ENCODE assay signal across 8 cellular contexts in the genomic region with DNA sequence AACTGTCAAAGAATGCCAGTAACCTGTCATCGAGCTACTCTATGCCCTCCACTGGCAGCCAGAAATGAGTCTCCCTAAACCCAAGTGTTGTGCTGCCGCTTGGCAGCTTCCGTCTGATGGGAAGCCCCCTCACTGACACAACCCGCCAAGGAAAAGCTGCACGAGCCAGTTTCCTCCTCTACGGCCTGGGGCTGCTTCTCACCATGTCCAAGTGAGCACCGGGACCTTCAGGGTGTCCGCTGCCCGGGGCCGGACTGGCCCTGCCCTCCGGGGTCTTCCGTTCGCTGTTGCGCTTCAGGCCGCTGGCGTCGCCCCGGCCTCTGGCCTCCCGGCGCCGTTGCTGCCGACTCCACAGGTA. TPM values are rescaled to one million over a fixed set of nuclear protein-coding genes. Genes with fewer than 3 reads are reported as not detected.
DNase-seq lines count a peak whose midpoint lies in the region; ATAC-seq and TF ChIP-seq lines count a peak whose summit lies in the region.

No MANE protein-coding gene starts in this region.

- ATAC-seq in GM19328 (IDR thresholded peaks at IDR 0.05; ENCODE audit: unreplicated experiment) (peak; percentile 1), HG03439 (IDR thresholded peaks at IDR 0.05; ENCODE audit: unreplicated experiment) (peak; percentile 13), WTC11 (no peak)

- H3K27ac Mint-ChIP-seq in WTC11: peak overlapping the region; percentile 28; the same call in 1 of the 2 replicates

- CTCF ChIA-PET in WTC11 (lab: Charles Lee): no interaction called here

- TF ChIP-seq EP300 in stomach (IDR thresholded peaks at IDR 0.05): no peak

- peak overlapping the region; percentile 77 to 91 for H3K9ac ChIP-seq in duodenal mucosa (ENCODE audit: low read depth in 1 of 2, low read length in 2 of 2)

- H3K27me3 ChIP-seq in duodenal mucosa (ENCODE audit: control insufficient read depth in 1 of 2, insufficient read depth in 2 of 2, low read length in 2 of 2) (no peaks in the 10 kb centered on the region), mononuclear cell (ENCODE audit: insufficient read depth, low read length) (no peaks in the 10 kb centered on the region), stomach (no peaks in the 10 kb centered on the region)

- no peak for TF ChIP-seq POLR2A in stomach (IDR thresholded peaks at IDR 0.05)

- DNase-seq in AG09309 (ENCODE audit: low read depth) (no peak), WTC11 (ENCODE audit: low spot score) (peak; percentile 19), stomach (no peak), AG20443 (ENCODE audit: low spot score) (no peak)

- no peak for TF ChIP-seq CTCF in AG09309 (IDR thresholded peaks at IDR 0.05; ENCODE audit: control insufficient read depth, insufficient read depth, low read depth, low read length, missing control alignments)
- TF ChIP-seq CTCF in WTC11 (IDR thresholded peaks at IDR 0.05): no peak
- TF ChIP-seq CTCF in stomach (IDR thresholded peaks at IDR 0.05): no peak

- H3K36me3 Mint-ChIP-seq in WTC11: peaks cover 6% of the 10 kb centered on the region; the same call in 1 of the 2 replicates

- H3K27ac ChIP-seq in duodenal mucosa (ENCODE audit: low read depth, low read length) (peak overlapping the region; percentile 82), stomach (peak overlapping the region; percentile 90 to 95 (median 92))

- peak overlapping the region; percentile 94 for H3K4me3 Mint-ChIP-seq in WTC11

- H3K9me3 ChIP-seq in duodenal mucosa (ENCODE audit: control insufficient read depth in 1 of 2, low read length in 2 of 2) (no peaks in the 10 kb centered on the region), mononuclear cell (ENCODE audit: low read depth, low read length) (no peaks in the 10 kb centered on the region), stomach (no peaks in the 10 kb centered on the region)

- no peaks in the 10 kb centered on the region for H3K9me3 Mint-ChIP-seq in WTC11

- intact Hi-C loops in stomach (cut with DNase I; ENCODE audit: low total_unique reads): no loop called here

- H3K4me3 ChIP-seq in AG09309 (ENCODE audit: control insufficient read depth, low read depth, low read length) (peak overlapping the region; percentile 92), duodenal mucosa (ENCODE audit: low read depth in 1 of 2, low read length in 2 of 2) (peak overlapping the region; percentile 89 to 98), mononuclear cell (ENCODE audit: low read length) (peak overlapping the region; percentile 75), stomach (peak overlapping the region; percentile 85 to 97 (median 95))

- H3K27me3 Mint-ChIP-seq in WTC11 (ENCODE audit: low read depth): no peaks in the 10 kb centered on the region

- H3K36me3 ChIP-seq in duodenal mucosa (ENCODE audit: control insufficient read depth in 1 of 2, insufficient read depth in 2 of 2, low read length in 2 of 2) (no peaks in the 10 kb centered on the region), stomach (no peaks in the 10 kb centered on the region)

- 0 to 2% (median 0%) methylated on average over 12 to 22 of the region's 22 CpGs for WGBS in stomach, 5 donors

- peaks cover 36% of the 10 kb centered on the region for H3K4me1 Mint-ChIP-seq in WTC11

- H3K4me1 ChIP-seq in duodenal mucosa (ENCODE audit: control insufficient read depth in 1 of 2, insufficient read depth in 2 of 2, low read length in 2 of 2) (peaks cover 29 to 55% of the 10 kb centered on the region in 2 donors), mononuclear cell (ENCODE audit: insufficient read depth, low read length) (peaks cover 36% of the 10 kb centered on the region), stomach (peaks cover 33 to 77% (median 54%) of the 10 kb centered on the region in 4 donors)

- POLR2A ChIA-PET in WTC11 (lab: Charles Lee): interaction anchor here (0.6 to 3.0 kb wide), 2 partner anchors 65 to 735 kb away, joined by 4 to 15 read pairs; a partner anchor contains a TSS

TF ChIP-seq in WTC11, 78 proteins besides CTCF, POLR2A, EP300 and RAD21:
- TF ChIP-seq, protein P1, sequence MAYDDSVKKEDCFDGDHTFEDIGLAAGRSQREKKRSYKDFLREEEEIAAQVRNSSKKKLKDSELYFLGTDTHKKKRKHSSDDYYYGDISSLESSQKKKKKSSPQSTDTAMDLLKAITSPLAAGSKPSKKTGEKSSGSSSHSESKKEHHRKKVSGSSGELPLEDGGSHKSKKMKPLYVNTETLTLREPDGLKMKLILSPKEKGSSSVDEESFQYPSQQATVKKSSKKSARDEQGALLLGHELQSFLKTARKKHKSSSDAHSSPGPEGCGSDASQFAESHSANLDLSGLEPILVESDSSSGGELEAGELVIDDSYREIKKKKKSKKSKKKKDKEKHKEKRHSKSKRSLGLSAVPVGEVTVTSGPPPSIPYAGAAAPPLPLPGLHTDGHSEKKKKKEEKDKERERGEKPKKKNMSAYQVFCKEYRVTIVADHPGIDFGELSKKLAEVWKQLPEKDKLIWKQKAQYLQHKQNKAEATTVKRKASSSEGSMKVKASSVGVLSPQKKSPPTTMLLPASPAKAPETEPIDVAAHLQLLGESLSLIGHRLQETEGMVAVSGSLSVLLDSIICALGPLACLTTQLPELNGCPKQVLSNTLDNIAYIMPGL (CRISPR knock-in tag; IDR thresholded peaks at IDR 0.05): 0 out of 2 replicates have a peak, but pooled peaks have one; percentile 18
- 0 out of 2 replicates have a peak, but pooled peaks have one; percentile 4 for TF ChIP-seq ESRRA (CRISPR knock-in tag; IDR thresholded peaks at IDR 0.05; ENCODE audit: borderline replicate concordance)
- TF ChIP-seq, protein P2, sequence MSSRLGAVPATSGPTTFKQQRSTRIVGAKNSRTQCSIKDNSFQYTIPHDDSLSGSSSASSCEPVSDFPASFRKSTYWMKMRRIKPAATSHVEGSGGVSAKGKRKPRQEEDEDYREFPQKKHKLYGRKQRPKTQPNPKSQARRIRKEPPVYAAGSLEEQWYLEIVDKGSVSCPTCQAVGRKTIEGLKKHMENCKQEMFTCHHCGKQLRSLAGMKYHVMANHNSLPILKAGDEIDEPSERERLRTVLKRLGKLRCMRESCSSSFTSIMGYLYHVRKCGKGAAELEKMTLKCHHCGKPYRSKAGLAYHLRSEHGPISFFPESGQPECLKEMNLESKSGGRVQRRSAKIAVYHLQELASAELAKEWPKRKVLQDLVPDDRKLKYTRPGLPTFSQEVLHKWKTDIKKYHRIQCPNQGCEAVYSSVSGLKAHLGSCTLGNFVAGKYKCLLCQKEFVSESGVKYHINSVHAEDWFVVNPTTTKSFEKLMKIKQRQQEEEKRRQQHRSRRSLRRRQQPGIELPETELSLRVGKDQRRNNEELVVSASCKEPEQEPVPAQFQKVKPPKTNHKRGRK (CRISPR knock-in tag; IDR thresholded peaks at IDR 0.05; ENCODE audit: borderline replicate concordance): no peak
TF ChIP-seq in WTC11: peak in this region for 2.

RNA-seq across cellular contexts. Expression of a gene that starts 0.5 kb away (rescaled TPM):
- 46.8 to 59.2 TPM (median 47.7 TPM) in 3 replicates for total RNA-seq in WTC11 (2021)
- 40.9 TPM for total RNA-seq in mononuclear cell
- 10 to 100 TPM; 17.1 to 95.6 (median 37.1) TPM for total RNA-seq in stomach
- 10 to 100 TPM; 12.9 to 20.0 (median 18.9) TPM for polyA plus RNA-seq in stomach

RNA-seq across cellular contexts. Expression of a gene that starts 0.9 kb away (rescaled TPM):
- total RNA-seq in WTC11 (2021) (6.7 to 7.9 TPM (median 6.8 TPM) in 3 replicates), mononuclear cell (1.7 TPM), stomach (1 to 10 TPM in 1 of 5 donors, under 1 TPM in 1, not detected in 3; 0.58 to 4.0 TPM)
- 1 to 10 TPM; 1.2 to 1.8 (median 1.6) TPM for polyA plus RNA-seq in stomach
